In the genomic region with DNA sequence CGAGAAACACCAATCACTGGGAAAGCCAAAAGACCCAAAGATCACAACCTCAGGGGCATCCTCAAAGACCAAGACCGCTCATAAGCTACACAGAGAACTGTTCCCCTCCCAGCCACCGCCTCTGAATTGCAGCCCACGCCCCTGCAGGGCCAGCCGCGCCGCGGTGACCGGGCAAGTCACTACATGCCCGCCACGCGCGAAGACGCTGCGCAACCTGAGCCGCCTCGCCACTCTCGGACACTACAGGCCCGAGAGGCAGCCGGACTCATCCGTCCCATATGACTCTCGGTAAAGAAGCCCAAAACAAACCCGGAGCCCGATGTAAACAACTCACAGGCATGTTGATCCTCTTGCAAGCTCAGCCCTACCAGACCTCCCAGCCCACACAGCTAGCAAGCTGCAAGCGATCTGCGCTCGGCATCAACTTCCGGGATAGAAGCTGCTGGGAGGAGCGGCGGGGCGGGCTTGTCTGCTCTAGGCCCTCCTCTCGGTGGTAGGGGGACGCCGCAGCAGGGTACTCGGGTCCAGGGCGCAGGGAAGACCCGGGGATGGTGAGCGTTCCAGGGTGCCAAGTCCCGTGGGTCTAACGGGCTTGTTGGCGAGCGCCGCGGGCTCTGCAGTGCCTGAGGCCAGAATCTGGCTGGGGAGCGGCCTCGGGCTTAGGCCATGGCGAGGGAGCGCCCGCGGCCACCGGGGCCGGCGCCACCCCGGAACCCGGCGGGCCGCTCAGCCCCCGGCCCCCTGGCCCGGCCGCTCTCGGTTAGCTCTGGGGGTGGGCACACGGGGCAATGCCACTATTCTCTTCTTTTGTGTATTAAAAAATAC, we compare ENCODE assay signal across 8 cellular contexts. TPM values are rescaled to one million over a fixed set of nuclear protein-coding genes. Genes with fewer than 3 reads are reported as not detected.
DNase-seq lines count a peak whose midpoint lies in the region; ATAC-seq and TF ChIP-seq lines count a peak whose summit lies in the region.

RPS27L (minus strand) TSS at position 412 of the 825 bp plus-strand sequence; CDS start at position 340, 72 bp downstream.

- peak within 1 kb of the TSS; percentile 99 for H3K27ac Mint-ChIP-seq in HFFc6
- peak within 1 kb of the TSS; percentile 98 for H3K27ac Mint-ChIP-seq in activated naive CD4-positive, alpha-beta T cell treated with anti-CD3 and anti-CD28 coated beads for 36 hours

- no peak for TF ChIP-seq CTCF in HFFc6 (IDR thresholded peaks at IDR 0.05)
- no peak for TF ChIP-seq CTCF in NB4 (IDR thresholded peaks at IDR 0.05; ENCODE audit: low read depth, low read length)
- TF ChIP-seq CTCF in gastroesophageal sphincter (IDR thresholded peaks at IDR 0.05), result no peak

- peak; percentile 93 for ATAC-seq in gastroesophageal sphincter

- peaks cover 34% of the 10 kb centered on the region for H3K4me1 Mint-ChIP-seq in HFFc6 (ENCODE audit: low read depth)
- peaks cover 18% of the 10 kb centered on the region for H3K4me1 Mint-ChIP-seq in activated naive CD4-positive, alpha-beta T cell treated with anti-CD3 and anti-CD28 coated beads for 36 hours (ENCODE audit: low read depth)

- peaks cover 42% of the 10 kb centered on the region for H3K36me3 Mint-ChIP-seq in HFFc6 (ENCODE audit: low read depth)
- peaks cover 30% of the 10 kb centered on the region for H3K36me3 Mint-ChIP-seq in activated naive CD4-positive, alpha-beta T cell treated with anti-CD3 and anti-CD28 coated beads for 36 hours (ENCODE audit: low read depth)

- H3K27ac ChIP-seq in gastroesophageal sphincter, result peak within 1 kb of the TSS; percentile 84 to 97 (median 94)
- peak within 1 kb of the TSS; percentile 93 for H3K27ac ChIP-seq in substantia nigra (ENCODE audit: low read depth, low read length, poor library complexity, severe bottlenecking)

- H3K4me3 ChIP-seq in NB4 (ENCODE audit: low read depth, low read length) (peak within 1 kb of the TSS; percentile 78), gastroesophageal sphincter (peak within 1 kb of the TSS; percentile 73 to 75)

- DNase-seq in GM04503 (ENCODE audit: low read depth), result peak; percentile 76
- DNase-seq in HFFc6, result peak; percentile 86
- peak; percentile 96 for DNase-seq in NB4 (ENCODE audit: low read depth)
- peak; percentile 94 for DNase-seq in SK-N-DZ (ENCODE audit: low spot score)
- DNase-seq in activated naive CD4-positive, alpha-beta T cell treated with anti-CD3 and anti-CD28 coated beads for 36 hours, result peak; percentile 93
- peak; percentile 86 for DNase-seq in non-pigmented ciliary epithelial cell (ENCODE audit: low read depth)
- peak; percentile 58 to 92 (median 85) for DNase-seq in substantia nigra (lab: John Stamatoyannopoulos, UW)

- no peaks in the 10 kb centered on the region for H3K9me3 Mint-ChIP-seq in HFFc6
- H3K9me3 Mint-ChIP-seq in activated naive CD4-positive, alpha-beta T cell treated with anti-CD3 and anti-CD28 coated beads for 36 hours, result no peaks in the 10 kb centered on the region

- CTCF ChIA-PET in activated naive CD4-positive, alpha-beta T cell treated with anti-CD3 and anti-CD28 coated beads for 36 hours (lab: Charles Lee), result interaction anchor here (0.6 to 1.5 kb wide), 7 partner anchors 34 to 155 kb away, joined by 3 to 6 read pairs (median 4); no protein-coding TSS in a partner anchor

- no peaks in the 10 kb centered on the region for H3K9me3 ChIP-seq in gastroesophageal sphincter

- H3K36me3 ChIP-seq in gastroesophageal sphincter, result peaks cover 0 to 32% of the 10 kb centered on the region in 2 donors

- 0 to 1% methylated on average over 9 to 23 of the region's 62 CpGs for WGBS in gastroesophageal sphincter (ENCODE audit: low coverage in 1 of 2), 2 donors

- TF ChIP-seq POLR2A in NB4 (IDR thresholded peaks at IDR 0.05; ENCODE audit: extremely low read depth, insufficient read length) (peak; percentile 97), gastroesophageal sphincter (IDR thresholded peaks at IDR 0.05) (peak; percentile 78 to 84)

- peaks cover 0 to 34% (median 0%) of the 10 kb centered on the region in 3 donors for H3K4me1 ChIP-seq in gastroesophageal sphincter

- intact Hi-C loops in activated naive CD4-positive, alpha-beta T cell treated with anti-CD3 and anti-CD28 coated beads for 36 hours (cut with micrococcal nuclease), result loop anchor here (1.0 to 5.0 kb wide), 6 partner anchors 20 to 120 kb away; partner anchors contain the start of genes APH1B and LACTB

- H3K27me3 ChIP-seq in gastroesophageal sphincter, result no peaks in the 10 kb centered on the region

- peaks cover 5% of the 10 kb centered on the region; the same call in 1 of the 2 replicates for H3K27me3 Mint-ChIP-seq in HFFc6 (ENCODE audit: insufficient read depth)
- no peaks in the 10 kb centered on the region for H3K27me3 Mint-ChIP-seq in activated naive CD4-positive, alpha-beta T cell treated with anti-CD3 and anti-CD28 coated beads for 36 hours (ENCODE audit: low read depth)

- TF ChIP-seq EP300 in gastroesophageal sphincter (IDR thresholded peaks at IDR 0.05), result no peak

- H3K4me3 Mint-ChIP-seq in HFFc6, result peak within 1 kb of the TSS; percentile 100
- peak within 1 kb of the TSS; percentile 99 for H3K4me3 Mint-ChIP-seq in activated naive CD4-positive, alpha-beta T cell treated with anti-CD3 and anti-CD28 coated beads for 36 hours

RNA-seq across cellular contexts. Expression of gene RPS27L, which starts in this region (rescaled TPM):
- total RNA-seq in HFFc6 (2021; fragmentation: NEBNext Ultra II Directional; extraction: Animal tissue kit (Norgen Biotek cat#: 25700)), result 100 to 1,000 TPM; 422 to 573 (median 537) TPM
- polyA plus RNA-seq in SK-N-DZ (2014; cell fraction: cytosol; rRNA removed), result 38.8 and 44.2 TPM in 2 replicates
- polyA plus RNA-seq in SK-N-DZ (2014; cell fraction: nucleus; rRNA removed), result 36.0 and 47.6 TPM in 2 replicates
- total RNA-seq in activated naive CD4-positive, alpha-beta T cell treated with anti-CD3 and anti-CD28 coated beads for 36 hours, result 100 to 1,000 TPM; 220 to 222 TPM
- 100 to 1,000 TPM in 3 of 4 donors, 10 to 100 TPM in 1; 85.1 to 118 (median 106) TPM for total RNA-seq in gastroesophageal sphincter

Comparison
In these comparisons a context has a peak if more than half of its experiments do, and no peak if none do; other contexts are left out.
1. Peak in every context shown above with its lines: DNase-seq, ATAC-seq, H3K4me3 ChIP-seq and H3K27ac ChIP-seq.